ENCODE assay signal across 9 cellular contexts in the genomic region with DNA sequence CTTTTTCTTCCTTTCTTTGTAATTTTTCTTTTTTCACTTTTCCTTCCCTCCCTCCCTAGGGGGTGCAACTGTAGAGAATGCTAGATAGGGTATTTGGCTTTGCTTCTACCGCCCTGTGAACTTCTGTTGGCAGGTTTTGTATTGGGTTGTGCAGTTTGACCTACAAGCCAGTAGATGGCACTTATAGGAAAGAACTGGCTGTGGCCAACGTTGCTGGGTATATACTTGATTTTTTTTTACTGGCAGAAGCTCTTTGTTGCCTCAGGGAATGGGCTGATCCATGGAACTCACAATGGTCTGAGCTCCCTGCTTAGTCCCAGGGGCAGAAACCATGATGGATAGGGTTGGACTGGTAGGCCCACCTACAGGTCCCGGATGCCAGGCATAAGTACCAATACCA.
DNase-seq lines count a peak whose midpoint lies in the region; ATAC-seq, FAIRE-seq and TF ChIP-seq lines count a peak whose summit lies in the region.
"Had no signal": no experiment of that assay in that cellular context is flagged by ENCODE, and none has a peak within 500 bp of the region (broad histone marks: within the 10 kb centered on the region; RNA-seq: fewer than 3 reads in every experiment).

No MANE protein-coding gene starts in this region.

- no peak overlapping the region for H3K4me3 Mint-ChIP-seq in progenitor cell of endocrine pancreas (ENCODE audit: low read depth)
- H3K4me3 Mint-ChIP-seq: stimulated activated naive CD8-positive, alpha-beta T cell treated with anti-CD3 and anti-CD28 coated beads, Interleukin-15, Interleukin-2, amounts not matched to agents 100 ng/mL and 50 ng/mL, for 24 hours had no signal

- RAD21 ChIA-PET in GM12878 (lab: Charles Lee; ENCODE audit: unreplicated experiment): interaction anchor here (0.8 kb wide), 1 partner anchor 63 kb away, joined by 3 read pairs; no protein-coding TSS in a partner anchor

- intact Hi-C loops in GM12878 (cut with micrococcal nuclease; ENCODE audit: unreplicated experiment): loop anchor here (2.0 to 10.0 kb wide), 2 partner anchors 699 to 1301 kb away; no protein-coding TSS in a partner anchor

- H3K79me2 ChIP-seq in GM12878 (ENCODE audit: control insufficient read depth, insufficient read depth, low read length): no peaks in the 10 kb centered on the region

- peaks cover 3% of the 10 kb centered on the region for H3K9me3 Mint-ChIP-seq in progenitor cell of endocrine pancreas (ENCODE audit: low read depth)

- CTCF ChIA-PET in GM12878 (lab: Yijun Ruan, JAX): interaction anchor here (0.7 to 1.9 kb wide), 4 partner anchors 10 to 1872 kb away, joined by 3 to 5 read pairs (median 4); no protein-coding TSS in a partner anchor

- no peak overlapping the region for H3K27ac Mint-ChIP-seq in progenitor cell of endocrine pancreas
- H3K27ac Mint-ChIP-seq: stimulated activated naive CD8-positive, alpha-beta T cell treated with anti-CD3 and anti-CD28 coated beads, Interleukin-15, Interleukin-2, amounts not matched to agents 100 ng/mL and 50 ng/mL, for 24 hours had no signal

- peak; percentile 19; the same call in 1 of the 2 replicates for TF ChIP-seq RAD21 in GM12878 (IDR thresholded peaks at IDR 0.05; ENCODE audit: insufficient read depth, low read depth, low read length)

- no peaks in the 10 kb centered on the region for H3K36me3 ChIP-seq in GM12878 (ENCODE audit: control insufficient read depth in 2 of 2, insufficient read depth in 2 of 2, low read length in 1 of 2)

- no peak overlapping the region for H3K4me2 ChIP-seq in GM12878 (ENCODE audit: control insufficient read depth, insufficient read depth)

- no peak for FAIRE-seq in GM12878 (lab: Jason Lieb, UNC)

- no peaks in the 10 kb centered on the region for H3K4me1 ChIP-seq in GM12878 (ENCODE audit: control insufficient read depth, insufficient read depth, low read length)

- H3K27me3 Mint-ChIP-seq in progenitor cell of endocrine pancreas: no peaks in the 10 kb centered on the region
- H3K27me3 Mint-ChIP-seq: stimulated activated naive CD8-positive, alpha-beta T cell treated with anti-CD3 and anti-CD28 coated beads, Interleukin-15, Interleukin-2, amounts not matched to agents 100 ng/mL and 50 ng/mL, for 24 hours had no signal

- no peak for TF ChIP-seq EP300 in GM12878 (IDR thresholded peaks at IDR 0.05; ENCODE audit: borderline replicate concordance in 1 of 2, control insufficient read depth in 1 of 2, low read depth in 2 of 2, low read length in 2 of 2)

- POLR2A ChIA-PET in GM12878 (lab: Charles Lee): no interaction called here

- H4K20me1 ChIP-seq in GM12878 (ENCODE audit: control insufficient read depth, insufficient read depth): no peaks in the 10 kb centered on the region

- TF ChIP-seq POLR2A in GM12878 (IDR thresholded peaks at IDR 0.05; ENCODE audit: low read depth, low read length): no peak

- ATAC-seq in GM12878: peak; percentile 93
- no peak for ATAC-seq in GM18498 (IDR thresholded peaks at IDR 0.05; ENCODE audit: unreplicated experiment)
- no peak for ATAC-seq in GM18517 (IDR thresholded peaks at IDR 0.05; ENCODE audit: unreplicated experiment)

- SMC1A ChIA-PET in GM12878 (lab: Charles Lee; ENCODE audit: uncharacterized antibody, unreplicated experiment): interaction anchor here (0.9 kb wide), 1 partner anchor 701 kb away, joined by 3 read pairs; no protein-coding TSS in a partner anchor

- H2AFZ ChIP-seq in GM12878 (ENCODE audit: control insufficient read depth, low read depth, low read length): no peak overlapping the region

- no peaks in the 10 kb centered on the region for H3K27me3 ChIP-seq in GM12878 (replicated peaks in 1 of 2; ENCODE audit: control insufficient read depth in 2 of 2, insufficient read depth in 2 of 2, low read length in 1 of 2)

- H3K4me3 ChIP-seq in GM12878: no peak overlapping the region

- DNase-seq in NCI-H510A (lab: John Stamatoyannopoulos, UW) (peak; percentile 2), NCI-H510A treated with DMSO at 0.1 percent for 48 hours (lab: John Stamatoyannopoulos, UW) (no peak), NCI-H2029 treated with DMSO at 0.1 percent for 48 hours (lab: John Stamatoyannopoulos, UW) (peak; percentile 20), GM12878 (ENCODE audit: low read depth, low spot score) (no peak), progenitor cell of endocrine pancreas (ENCODE audit: low spot score, unreplicated experiment) (no peak), amygdala (lab: John Stamatoyannopoulos, UW) (no peak)

- H3K4me1 Mint-ChIP-seq in progenitor cell of endocrine pancreas (ENCODE audit: low read depth): no peaks in the 10 kb centered on the region

- H3K9ac ChIP-seq in GM12878 (ENCODE audit: control insufficient read depth, insufficient read depth, low read length): no peak overlapping the region

- H3K27ac ChIP-seq in GM12878 (ENCODE audit: control insufficient read depth, insufficient read depth): no peak overlapping the region

- H3K36me3 Mint-ChIP-seq in progenitor cell of endocrine pancreas (ENCODE audit: insufficient read depth): no peaks in the 10 kb centered on the region

- peak; percentile 24 to 54 (median 53); a peak in 4 of 6 replicates for TF ChIP-seq CTCF in GM12878 (IDR thresholded peaks at IDR 0.05 in 2 of 3, conservative IDR thresholded peaks at IDR 0.05 in 1 of 3; ENCODE audit: control insufficient read depth in 2 of 3, extremely low read depth in 1 of 3, insufficient read depth in 1 of 3, low read depth in 3 of 3, low read length in 3 of 3)
- peak; percentile 50 for TF ChIP-seq CTCF in progenitor cell of endocrine pancreas (IDR thresholded peaks at IDR 0.05; ENCODE audit: unreplicated experiment)

- WGBS in GM12878 (ENCODE audit: insufficient coverage, insufficient replicate concordance, low lambda C conversion rate, missing lambda C conversion rate): 10% methylated on average over 3 of the region's 3 CpGs

- BruUV-seq in GM12878 (replicated peaks; lab: Mats Ljungman, UMichigan): no TSS peak

- no peaks in the 10 kb centered on the region; the same call in 2 of the 3 replicates for H3K9me3 ChIP-seq in GM12878 (replicated peaks; ENCODE audit: control insufficient read depth, insufficient read depth, low read length)

- in situ Hi-C loops in GM12878 (cut with MboI): no loop called here

TF ChIP-seq in GM12878, 131 proteins besides CTCF, POLR2A, EP300 and RAD21:
- no peak for TF ChIP-seq BMI1 (IDR thresholded peaks at IDR 0.05; ENCODE audit: borderline replicate concordance)
- no peak for TF ChIP-seq ZNF207 (IDR thresholded peaks at IDR 0.05; ENCODE audit: borderline replicate concordance)
- no peak for TF ChIP-seq PAX8 (IDR thresholded peaks at IDR 0.05)
- TF ChIP-seq RFX5 (IDR thresholded peaks at IDR 0.05; ENCODE audit: low read depth, low read length): no peak
- peak; percentile 49; the same call in 1 of the 2 replicates for TF ChIP-seq SMC3 (IDR thresholded peaks at IDR 0.05; ENCODE audit: borderline replicate concordance, low read length)
- TF ChIP-seq IKZF2 (IDR thresholded peaks at IDR 0.05): no peak

Comparison
In these comparisons a context has a peak if more than half of its experiments do, and no peak if none do; other contexts are left out.
1. DNase-seq: peak in NCI-H510A (single experiment) and NCI-H2029 treated with DMSO at 0.1 percent for 48 hours (single experiment); none in NCI-H510A treated with DMSO at 0.1 percent for 48 hours (single experiment), GM12878 (single experiment), progenitor cell of endocrine pancreas (single experiment) and amygdala (0 of 56).